Comparison of ENCODE assay signal across 5 cellular contexts in genomic region chr2:174219321-174219720, GRCh38.
"Had no signal": no experiment of that assay in that cellular context is flagged by ENCODE, and none has a peak within 500 bp of the region (broad histone marks: within the 10 kb centered on the region; RNA-seq: fewer than 3 reads in every experiment).

No MANE protein-coding gene starts in this region.

- DNase-seq: GM23248, H9, HCEC 1CT, IMR-90 had no signal

- H3K4me3 ChIP-seq: GM23248, K562 had no signal
